Comparison of ENCODE assay signal across 21 cellular contexts in the genomic region with DNA sequence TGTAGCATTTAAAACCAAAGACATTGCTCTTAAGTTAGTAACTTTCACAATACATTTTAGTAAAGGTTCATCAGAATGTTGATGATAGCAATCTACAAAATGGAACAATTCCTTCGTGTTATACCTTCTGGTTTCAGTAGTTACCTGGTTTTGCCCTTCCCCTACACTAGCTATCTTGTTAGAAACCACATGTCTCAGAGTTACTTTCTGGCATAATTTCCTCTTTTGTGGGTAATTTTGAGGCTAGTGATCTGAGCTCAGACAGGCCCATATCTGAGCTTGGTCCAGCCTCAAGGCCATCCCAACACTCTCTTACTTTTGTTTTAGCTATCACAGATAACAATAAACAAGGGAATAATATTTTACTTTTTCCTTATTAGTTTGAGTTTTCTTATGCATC.
DNase-seq lines count a peak whose midpoint lies in the region; ATAC-seq, FAIRE-seq and TF ChIP-seq lines count a peak whose summit lies in the region.
"Had no signal": no experiment of that assay in that cellular context is flagged by ENCODE, and none has a peak within 500 bp of the region (broad histone marks: within the 10 kb centered on the region; RNA-seq: fewer than 3 reads in every experiment).

No MANE protein-coding gene starts in this region.

- intact Hi-C loops in GM12878 (cut with micrococcal nuclease; ENCODE audit: unreplicated experiment) = loop anchor here (10.0 kb wide), 1 partner anchor 349 kb away; a partner anchor contains a TSS
- intact Hi-C loops in esophagus squamous epithelium (cut with DNase I) = no loop called here

- no peak for TF ChIP-seq EP300 in GM12878 (IDR thresholded peaks at IDR 0.05; ENCODE audit: borderline replicate concordance in 1 of 2, control insufficient read depth in 1 of 2, low read depth in 2 of 2, low read length in 2 of 2)

- WGBS in GM12878 (ENCODE audit: insufficient coverage, insufficient replicate concordance, low lambda C conversion rate, missing lambda C conversion rate) = 0% methylated on average over 1 of the region's 1 CpG
- WGBS in esophagus squamous epithelium, 2 donors = 66 to 80% methylated on average over 1 of the region's 1 CpG

- H4K20me1 ChIP-seq in GM12878 (ENCODE audit: control insufficient read depth, insufficient read depth) = no peaks in the 10 kb centered on the region

- no TSS peak for BruUV-seq in GM12878 (replicated peaks; lab: Mats Ljungman, UMichigan)

- no peaks in the 10 kb centered on the region for H3K79me2 ChIP-seq in GM12878 (ENCODE audit: control insufficient read depth, insufficient read depth, low read length)

- H3K27me3 ChIP-seq in GM12878 (replicated peaks in 1 of 2; ENCODE audit: control insufficient read depth in 2 of 2, insufficient read depth in 2 of 2, low read length in 1 of 2) (no peaks in the 10 kb centered on the region), esophagus squamous epithelium (no peaks in the 10 kb centered on the region)

- peak; percentile 54 for ATAC-seq in GM18909 (IDR thresholded peaks at IDR 0.05; ENCODE audit: poor library complexity, unreplicated experiment)
- ATAC-seq in HG02852 (IDR thresholded peaks at IDR 0.05; ENCODE audit: unreplicated experiment) = peak; percentile 71
- ATAC-seq in HG03565 (IDR thresholded peaks at IDR 0.05; ENCODE audit: unreplicated experiment) = peak; percentile 61
- ATAC-seq in GM12878 = peak; percentile 76
- ATAC-seq: HepG2, sciatic nerve had no signal

- no peak overlapping the region for H3K27ac ChIP-seq in GM12878 (ENCODE audit: control insufficient read depth, insufficient read depth)
- H3K27ac ChIP-seq in esophagus squamous epithelium = no peak overlapping the region

- TF ChIP-seq RAD21 in GM12878 (IDR thresholded peaks at IDR 0.05; ENCODE audit: insufficient read depth, low read depth, low read length) = no peak

- TF ChIP-seq POLR2A in GM12878 (IDR thresholded peaks at IDR 0.05; ENCODE audit: low read depth, low read length) (no peak), esophagus squamous epithelium (IDR thresholded peaks at IDR 0.05) (no peak)

- H3K36me3 ChIP-seq in GM12878 (ENCODE audit: control insufficient read depth in 2 of 2, insufficient read depth in 2 of 2, low read length in 1 of 2) = no peaks in the 10 kb centered on the region
- no peaks in the 10 kb centered on the region for H3K36me3 ChIP-seq in esophagus squamous epithelium

- H3K4me1 ChIP-seq in GM12878 (ENCODE audit: control insufficient read depth, insufficient read depth, low read length) = no peaks in the 10 kb centered on the region
- H3K4me1 ChIP-seq in esophagus squamous epithelium = no peaks in the 10 kb centered on the region

- SMC1A ChIA-PET in GM12878 (lab: Charles Lee; ENCODE audit: uncharacterized antibody, unreplicated experiment) = interaction anchor here (1.0 to 2.5 kb wide), 6 partner anchors 34 to 237 kb away, joined by 3 to 14 read pairs (median 4); no protein-coding TSS in a partner anchor

- POLR2A ChIA-PET in GM12878 (lab: Charles Lee) = no interaction called here

- DNase-seq in GM12878 (ENCODE audit: low read depth, low spot score) (no peak), esophagus squamous epithelium (lab: John Stamatoyannopoulos, UW) (no peak), NCI-H2196 (lab: John Stamatoyannopoulos, UW; ENCODE audit: unreplicated experiment) (no peak), DMS153 (lab: John Stamatoyannopoulos, UW) (no peak)
- DNase-seq: activated CD4-positive, alpha-beta T cell treated with anti-CD3 and anti-CD28 coated beads for 1 hour; activated CD8-positive, alpha-beta memory T cell treated with anti-CD3 and anti-CD28 coated beads for 24 hours; activated naive CD4-positive, alpha-beta T cell treated with anti-CD3 and anti-CD28 coated beads, Interleukin-2, amount 10 ng/mL, durations not matched to agents 7 days and 5 days; activated T-cell treated with anti-CD3 and anti-CD28 coated beads, Interleukin-2, amount 50 U/mL, for 48 hours; aorta; central memory CD4-positive, alpha-beta T cell; DND-41; erythroblast; kidney glomerular epithelial cell; NCI-H1694; NCI-H226; stimulated activated naive CD4-positive, alpha-beta T cell had no signal

- FAIRE-seq in GM12878 (lab: Jason Lieb, UNC) = no peak
- FAIRE-seq: HepG2 had no signal

- no peak overlapping the region for H3K4me3 ChIP-seq in GM12878
- H3K4me3 ChIP-seq in esophagus squamous epithelium = no peak overlapping the region

- H3K9me3 ChIP-seq in GM12878 (replicated peaks; ENCODE audit: control insufficient read depth, insufficient read depth, low read length) (no peaks in the 10 kb centered on the region; the same call in 2 of the 3 replicates), esophagus squamous epithelium (no peaks in the 10 kb centered on the region)

- TF ChIP-seq CTCF in GM12878 (IDR thresholded peaks at IDR 0.05 in 2 of 3, conservative IDR thresholded peaks at IDR 0.05 in 1 of 3; ENCODE audit: control insufficient read depth in 2 of 3, extremely low read depth in 1 of 3, insufficient read depth in 1 of 3, low read depth in 3 of 3, low read length in 3 of 3) (no peak), esophagus squamous epithelium (IDR thresholded peaks at IDR 0.05) (no peak)

- no peak overlapping the region for H2AFZ ChIP-seq in GM12878 (ENCODE audit: control insufficient read depth, low read depth, low read length)

- CTCF ChIA-PET in GM12878 (lab: Yijun Ruan, JAX) = interaction anchor here (0.5 kb wide), 1 partner anchor 1228 kb away, joined by 3 read pairs; no protein-coding TSS in a partner anchor

- in situ Hi-C loops in GM12878 (cut with MboI) = no loop called here

- RAD21 ChIA-PET in GM12878 (lab: Charles Lee; ENCODE audit: unreplicated experiment) = interaction anchor here (1.1 kb wide), 1 partner anchor 84 kb away, joined by 6 read pairs; no protein-coding TSS in a partner anchor

- H3K9ac ChIP-seq in GM12878 (ENCODE audit: control insufficient read depth, insufficient read depth, low read length) = no peak overlapping the region

- H3K4me2 ChIP-seq in GM12878 (ENCODE audit: control insufficient read depth, insufficient read depth) = no peak overlapping the region

TF ChIP-seq in GM12878, 131 proteins besides CTCF, POLR2A, EP300 and RAD21 (continues in another document):
- TF ChIP-seq ZNF384 (IDR thresholded peaks at IDR 0.05; ENCODE audit: borderline replicate concordance, low read depth, low read length) (no peak), CEBPB (IDR thresholded peaks at IDR 0.05; ENCODE audit: borderline replicate concordance in 1 of 2, low read depth in 2 of 2, low read length in 2 of 2) (no peak), PAX5 (IDR thresholded peaks at IDR 0.05; ENCODE audit: borderline replicate concordance, low read depth, low read length) (no peak), RFX5 (IDR thresholded peaks at IDR 0.05; ENCODE audit: low read depth, low read length) (no peak)
- TF ChIP-seq, protein P1, sequence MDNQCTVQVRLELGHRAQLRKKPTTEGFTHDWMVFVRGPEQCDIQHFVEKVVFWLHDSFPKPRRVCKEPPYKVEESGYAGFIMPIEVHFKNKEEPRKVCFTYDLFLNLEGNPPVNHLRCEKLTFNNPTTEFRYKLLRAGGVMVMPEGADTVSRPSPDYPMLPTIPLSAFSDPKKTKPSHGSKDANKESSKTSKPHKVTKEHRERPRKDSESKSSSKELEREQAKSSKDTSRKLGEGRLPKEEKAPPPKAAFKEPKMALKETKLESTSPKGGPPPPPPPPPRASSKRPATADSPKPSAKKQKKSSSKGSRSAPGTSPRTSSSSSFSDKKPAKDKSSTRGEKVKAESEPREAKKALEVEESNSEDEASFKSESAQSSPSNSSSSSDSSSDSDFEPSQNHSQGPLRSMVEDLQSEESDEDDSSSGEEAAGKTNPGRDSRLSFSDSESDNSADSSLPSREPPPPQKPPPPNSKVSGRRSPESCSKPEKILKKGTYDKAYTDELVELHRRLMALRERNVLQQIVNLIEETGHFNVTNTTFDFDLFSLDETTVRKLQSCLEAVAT (IDR thresholded peaks at IDR 0.05) = no peak
- TF ChIP-seq, protein P2, sequence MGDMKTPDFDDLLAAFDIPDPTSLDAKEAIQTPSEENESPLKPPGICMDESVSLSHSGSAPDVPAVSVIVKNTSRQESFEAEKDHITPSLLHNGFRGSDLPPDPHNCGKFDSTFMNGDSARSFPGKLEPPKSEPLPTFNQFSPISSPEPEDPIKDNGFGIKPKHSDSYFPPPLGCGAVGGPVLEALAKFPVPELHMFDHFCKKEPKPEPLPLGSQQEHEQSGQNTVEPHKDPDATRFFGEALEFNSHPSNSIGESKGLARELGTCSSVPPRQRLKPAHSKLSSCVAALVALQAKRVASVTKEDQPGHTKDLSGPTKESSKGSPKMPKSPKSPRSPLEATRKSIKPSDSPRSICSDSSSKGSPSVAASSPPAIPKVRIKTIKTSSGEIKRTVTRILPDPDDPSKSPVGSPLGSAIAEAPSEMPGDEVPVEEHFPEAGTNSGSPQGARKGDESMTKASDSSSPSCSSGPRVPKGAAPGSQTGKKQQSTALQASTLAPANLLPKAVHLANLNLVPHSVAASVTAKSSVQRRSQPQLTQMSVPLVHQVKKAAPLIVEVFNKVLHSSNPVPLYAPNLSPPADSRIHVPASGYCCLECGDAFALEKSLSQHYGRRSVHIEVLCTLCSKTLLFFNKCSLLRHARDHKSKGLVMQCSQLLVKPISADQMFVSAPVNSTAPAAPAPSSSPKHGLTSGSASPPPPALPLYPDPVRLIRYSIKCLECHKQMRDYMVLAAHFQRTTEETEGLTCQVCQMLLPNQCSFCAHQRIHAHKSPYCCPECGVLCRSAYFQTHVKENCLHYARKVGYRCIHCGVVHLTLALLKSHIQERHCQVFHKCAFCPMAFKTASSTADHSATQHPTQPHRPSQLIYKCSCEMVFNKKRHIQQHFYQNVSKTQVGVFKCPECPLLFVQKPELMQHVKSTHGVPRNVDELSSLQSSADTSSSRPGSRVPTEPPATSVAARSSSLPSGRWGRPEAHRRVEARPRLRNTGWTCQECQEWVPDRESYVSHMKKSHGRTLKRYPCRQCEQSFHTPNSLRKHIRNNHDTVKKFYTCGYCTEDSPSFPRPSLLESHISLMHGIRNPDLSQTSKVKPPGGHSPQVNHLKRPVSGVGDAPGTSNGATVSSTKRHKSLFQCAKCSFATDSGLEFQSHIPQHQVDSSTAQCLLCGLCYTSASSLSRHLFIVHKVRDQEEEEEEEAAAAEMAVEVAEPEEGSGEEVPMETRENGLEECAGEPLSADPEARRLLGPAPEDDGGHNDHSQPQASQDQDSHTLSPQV (IDR thresholded peaks at IDR 0.05) = no peak
